ENCODE assay signal across 1 cellular context in genomic region chr2:198134287-198134955, GRCh38.
TF ChIP-seq lines count a peak whose summit lies in the region.

No MANE protein-coding gene starts in this region.

TF ChIP-seq in GM23338, 12 proteins besides CTCF, POLR2A, EP300 and RAD21:
- TF ChIP-seq ZNF331 (CRISPR knock-in tag; IDR thresholded peaks at IDR 0.05; ENCODE audit: low read depth) (no peak), STAT1 (IDR thresholded peaks at IDR 0.05; ENCODE audit: unreplicated experiment) (no peak), CREB1 (CRISPR knock-in tag; IDR thresholded peaks at IDR 0.05; ENCODE audit: low read depth) (no peak), JUNB (IDR thresholded peaks at IDR 0.05; ENCODE audit: unreplicated experiment) (no peak), ZNF462 (CRISPR knock-in tag; IDR thresholded peaks at IDR 0.05) (no peak), EZH2phosphoT487 (IDR thresholded peaks at IDR 0.05; ENCODE audit: unreplicated experiment) (no peak), EZH2 (IDR thresholded peaks at IDR 0.05; ENCODE audit: low read depth, unreplicated experiment) (no peak)
- TF ChIP-seq, protein P1, sequence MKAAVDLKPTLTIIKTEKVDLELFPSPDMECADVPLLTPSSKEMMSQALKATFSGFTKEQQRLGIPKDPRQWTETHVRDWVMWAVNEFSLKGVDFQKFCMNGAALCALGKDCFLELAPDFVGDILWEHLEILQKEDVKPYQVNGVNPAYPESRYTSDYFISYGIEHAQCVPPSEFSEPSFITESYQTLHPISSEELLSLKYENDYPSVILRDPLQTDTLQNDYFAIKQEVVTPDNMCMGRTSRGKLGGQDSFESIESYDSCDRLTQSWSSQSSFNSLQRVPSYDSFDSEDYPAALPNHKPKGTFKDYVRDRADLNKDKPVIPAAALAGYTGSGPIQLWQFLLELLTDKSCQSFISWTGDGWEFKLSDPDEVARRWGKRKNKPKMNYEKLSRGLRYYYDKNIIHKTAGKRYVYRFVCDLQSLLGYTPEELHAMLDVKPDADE (IDR thresholded peaks at IDR 0.05) = no peak
